8 cellular contexts compared by ENCODE assay signal in the genomic region with DNA sequence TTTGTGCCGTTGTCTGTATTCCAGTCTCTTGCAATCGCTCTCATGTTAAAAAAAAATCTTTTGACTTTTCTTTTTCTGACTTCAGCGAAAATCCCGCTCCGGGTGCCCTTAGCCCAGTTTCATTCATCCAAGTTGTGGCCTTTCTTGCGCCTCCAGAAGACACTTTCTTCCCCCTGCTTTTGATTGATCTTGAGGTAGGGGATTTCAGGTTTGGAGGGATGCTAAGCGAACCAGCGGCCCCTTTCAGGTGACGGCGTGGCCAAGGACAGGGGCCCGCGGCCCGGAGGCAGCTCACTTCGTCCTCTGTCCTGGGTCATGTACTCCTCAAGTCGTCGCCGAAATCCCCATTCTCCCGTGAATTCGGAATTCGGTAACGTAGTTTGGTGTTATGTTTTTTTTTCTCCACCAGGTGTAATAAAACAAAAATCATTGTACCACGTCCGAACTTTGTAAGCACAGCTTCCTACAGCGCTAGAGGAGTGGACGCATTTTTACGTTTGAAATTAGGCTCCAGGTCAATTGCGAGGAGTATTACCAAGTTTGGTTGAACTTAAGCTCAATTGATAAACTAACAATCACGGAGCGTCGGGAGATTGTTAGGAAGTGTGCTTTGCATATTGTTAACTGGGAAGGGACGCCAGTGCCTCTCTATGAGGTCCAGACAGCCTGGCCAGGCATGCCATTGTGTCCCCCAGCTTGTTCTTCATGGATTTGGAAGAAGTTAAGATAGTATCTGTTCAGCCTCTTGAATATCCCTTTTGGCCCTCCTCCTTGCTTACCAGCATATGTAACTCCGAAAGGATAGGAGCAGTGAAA. TPM values are rescaled to one million over a fixed set of nuclear protein-coding genes. Genes with fewer than 3 reads are reported as not detected.
DNase-seq lines count a peak whose midpoint lies in the region; ATAC-seq and TF ChIP-seq lines count a peak whose summit lies in the region.

No MANE protein-coding gene starts in this region.

- H3K9me3 ChIP-seq in NT2/D1 (ENCODE audit: insufficient read depth, low read length) (no peaks in the 10 kb centered on the region), mononuclear cell (ENCODE audit: low read depth, low read length) (no peaks in the 10 kb centered on the region)

- H3K4me1 ChIP-seq in NT2/D1 (ENCODE audit: insufficient read depth, insufficient read length) (peaks cover 7% of the 10 kb centered on the region), mononuclear cell (ENCODE audit: insufficient read depth, low read length) (peaks cover 34% of the 10 kb centered on the region)

- H3K36me3 ChIP-seq in NT2/D1 (ENCODE audit: insufficient read depth, insufficient read length, low read length) = peaks cover 52% of the 10 kb centered on the region

- ATAC-seq in GM21381 (IDR thresholded peaks at IDR 0.05; ENCODE audit: unreplicated experiment) (no peak), GM19395 (IDR thresholded peaks at IDR 0.05; ENCODE audit: unreplicated experiment) (no peak), GM21360 (IDR thresholded peaks at IDR 0.05; ENCODE audit: unreplicated experiment) (no peak)

- TF ChIP-seq CTCF in GM12864 (IDR thresholded peaks at IDR 0.05; ENCODE audit: low read depth, low read length, missing control alignments) (no peak), coronary artery (IDR thresholded peaks at IDR 0.05) (no peak)

- H3K27ac ChIP-seq in coronary artery = peak overlapping the region; percentile 27 to 92

- no peak for DNase-seq in GM12864 (ENCODE audit: low read depth)
- no peak for DNase-seq in NT2/D1 (ENCODE audit: low read depth, low spot score)
- no peak for DNase-seq in coronary artery (ENCODE audit: low spot score)
- no peak for DNase-seq in mesenteric fat pad (ENCODE audit: low spot score)

- H3K4me3 ChIP-seq in GM12864 (ENCODE audit: low read depth, low read length) (peak overlapping the region; percentile 80), NT2/D1 (ENCODE audit: insufficient read length, low read depth) (peak overlapping the region; percentile 87), coronary artery (peak overlapping the region; percentile 89), mononuclear cell (ENCODE audit: low read length) (peak overlapping the region; percentile 75)

- peaks cover 10% of the 10 kb centered on the region for H3K27me3 ChIP-seq in NT2/D1 (ENCODE audit: insufficient read depth, insufficient read length)
- H3K27me3 ChIP-seq in mononuclear cell (ENCODE audit: insufficient read depth, low read length) = no peaks in the 10 kb centered on the region

- peak overlapping the region; percentile 97 for H3K9ac ChIP-seq in NT2/D1 (ENCODE audit: insufficient read length, low read depth)

RNA-seq across cellular contexts. Expression of gene MRPS6, which starts 1.1 kb away (rescaled TPM):
- total RNA-seq in mononuclear cell (5.4 TPM), mesenteric fat pad (69.3 TPM)

RNA-seq across cellular contexts. Expression of gene SLC5A3, which starts 1.1 kb away (rescaled TPM):
- total RNA-seq in mononuclear cell = 16.6 TPM
- total RNA-seq in mesenteric fat pad = 25.0 TPM

Comparison
In these comparisons a context has a peak if more than half of its experiments do, and no peak if none do; other contexts are left out.
1. RNA of gene MRPS6, which starts 1.1 kb away (total RNA-seq): 69.3 TPM in mesenteric fat pad (single experiment); 5.4 TPM in mononuclear cell (single experiment); every median in the first group is over 10 times any median in the second.
2. Peak in every context shown above with its lines, with median percentiles within 50 percentile points of each other: H3K4me3 ChIP-seq.